ENCODE assay signal across 17 cellular contexts in genomic region chr17:59421722-59422121, GRCh38.
A peak's percentile ranks its signal among the peaks of the same experiment; 100 is the strongest.
DNase-seq lines count a peak whose midpoint lies in the region; ATAC-seq and TF ChIP-seq lines count a peak whose summit lies in the region.
"Had no signal": no experiment of that assay in that cellular context is flagged by ENCODE, and none has a peak within 500 bp of the region (broad histone marks: within the 10 kb centered on the region; RNA-seq: fewer than 3 reads in every experiment).

No MANE protein-coding gene starts in this region.

- H3K9me3 Mint-ChIP-seq in stimulated activated naive CD8-positive, alpha-beta T cell treated with anti-CD3 and anti-CD28 coated beads, Interleukin-15, amount 100 ng/mL, for 72 hours = no peaks in the 10 kb centered on the region
- H3K9me3 Mint-ChIP-seq: CD4-positive, alpha-beta memory T cell had no signal

- H3K9me3 ChIP-seq in cardiac muscle cell (ENCODE audit: low read depth) (no peaks in the 10 kb centered on the region), parathyroid adenoma (ENCODE audit: control insufficient read depth, low read length) (no peaks in the 10 kb centered on the region)
- H3K9me3 ChIP-seq: BLaER1 had no signal

- H3K9ac ChIP-seq in parathyroid adenoma = no peak overlapping the region
- H3K9ac ChIP-seq: BLaER1 had no signal

- peaks cover 21% of the 10 kb centered on the region for H3K4me1 Mint-ChIP-seq in stimulated activated naive CD8-positive, alpha-beta T cell treated with anti-CD3 and anti-CD28 coated beads, Interleukin-15, amount 100 ng/mL, for 72 hours
- H3K4me1 Mint-ChIP-seq: CD4-positive, alpha-beta memory T cell had no signal

- TF ChIP-seq CTCF in cardiac muscle cell (IDR thresholded peaks at IDR 0.05; ENCODE audit: low read depth, low read length) (no peak), parathyroid adenoma (IDR thresholded peaks at IDR 0.05) (no peak), RWPE1 (conservative IDR thresholded peaks at IDR 0.05; ENCODE audit: low read depth) (no peak)

- H3K4me3 ChIP-seq in cardiac muscle cell (no peak overlapping the region), parathyroid adenoma (ENCODE audit: low read depth, low read length) (no peak overlapping the region)
- H3K4me3 ChIP-seq: BLaER1, GM23338 had no signal

- CTCF ChIA-PET in RWPE1 (lab: Yijun Ruan, JAX) = no interaction called here

- DNase-seq in cardiac muscle cell (ENCODE audit: low read depth in 1 of 2, low spot score in 1 of 2) = no peak
- DNase-seq in Right ventricle myocardium inferior (ENCODE audit: missing footprints) = no peak
- no peak for DNase-seq in stimulated activated naive CD8-positive, alpha-beta T cell treated with anti-CD3 and anti-CD28 coated beads, Interleukin-15, amount 100 ng/mL, for 72 hours
- DNase-seq in stimulated activated naive CD8-positive, alpha-beta T cell treated with anti-CD3 and anti-CD28 coated beads, Interleukin-15, Interleukin-2, amounts not matched to agents 100 U/mL and 50 U/mL, for 24 hours = no peak
- no peak for DNase-seq in RWPE1 (ENCODE audit: low spot score)
- no peak for DNase-seq in NK-92 treated with Interleukin-12 subunit alpha and Interleukin-12 subunit beta, amount 100 ng/mL, for 24 hours (lab: John Stamatoyannopoulos, UW)
- DNase-seq: 8988T; CD4-positive, alpha-beta memory T cell; DMS153; DMS79; GDM1; HCEC 1CT had no signal

- no peaks in the 10 kb centered on the region for H3K79me2 ChIP-seq in parathyroid adenoma

- no peaks in the 10 kb centered on the region for H3K36me3 ChIP-seq in cardiac muscle cell
- H3K36me3 ChIP-seq in parathyroid adenoma (ENCODE audit: control insufficient read depth, insufficient read depth, low read length) = no peaks in the 10 kb centered on the region
- H3K36me3 ChIP-seq: BLaER1 had no signal

- H3K27ac ChIP-seq in cardiac muscle cell = peak overlapping the region; percentile 98
- peak overlapping the region; percentile 86 for H3K27ac ChIP-seq in parathyroid adenoma
- H3K27ac ChIP-seq in RWPE1 = no peak overlapping the region
- H3K27ac ChIP-seq: BLaER1 had no signal

- H3K4me2 ChIP-seq in parathyroid adenoma (ENCODE audit: low read length) = no peak overlapping the region
- H3K4me2 ChIP-seq: BLaER1, GM23338 had no signal

- no peaks in the 10 kb centered on the region for H3K27me3 Mint-ChIP-seq in stimulated activated naive CD8-positive, alpha-beta T cell treated with anti-CD3 and anti-CD28 coated beads, Interleukin-15, amount 100 ng/mL, for 72 hours

- no peak for ATAC-seq in Right ventricle myocardium inferior
- no peak for ATAC-seq in stimulated activated naive CD8-positive, alpha-beta T cell treated with anti-CD3 and anti-CD28 coated beads, Interleukin-15, amount 100 ng/mL, for 72 hours
- ATAC-seq in stimulated activated naive CD8-positive, alpha-beta T cell treated with anti-CD3 and anti-CD28 coated beads, Interleukin-15, Interleukin-2, amounts not matched to agents 100 U/mL and 50 U/mL, for 24 hours = no peak
- no peak for ATAC-seq in HG03469 (IDR thresholded peaks at IDR 0.05; ENCODE audit: unreplicated experiment)
- ATAC-seq: GM23338 had no signal

- H2AFZ ChIP-seq in parathyroid adenoma = no peak overlapping the region
- H2AFZ ChIP-seq: GM23338 had no signal

- intact Hi-C loops in Right ventricle myocardium inferior (cut with DNase I) = no loop called here

- no peaks in the 10 kb centered on the region for H3K27me3 ChIP-seq in cardiac muscle cell
- H3K27me3 ChIP-seq in parathyroid adenoma (ENCODE audit: control insufficient read depth, insufficient read depth, low read length) = no peaks in the 10 kb centered on the region
- H3K27me3 ChIP-seq: BLaER1 had no signal

- no peak overlapping the region for H3K4me3 Mint-ChIP-seq in stimulated activated naive CD8-positive, alpha-beta T cell treated with anti-CD3 and anti-CD28 coated beads, Interleukin-15, amount 100 ng/mL, for 72 hours
- H3K4me3 Mint-ChIP-seq: CD14-positive monocyte; CD4-positive, alpha-beta memory T cell; GM23338 had no signal

- POLR2A ChIA-PET in RWPE1 (lab: Yijun Ruan, JAX; ENCODE audit: low non-redundant PET) = no interaction called here

- peaks cover 84% of the 10 kb centered on the region for H3K4me1 ChIP-seq in cardiac muscle cell (ENCODE audit: low read depth)
- peaks cover 61% of the 10 kb centered on the region for H3K4me1 ChIP-seq in parathyroid adenoma

- H3K27ac Mint-ChIP-seq in stimulated activated naive CD8-positive, alpha-beta T cell treated with anti-CD3 and anti-CD28 coated beads, Interleukin-15, amount 100 ng/mL, for 72 hours = peak overlapping the region; percentile 31 to 72
- H3K27ac Mint-ChIP-seq: CD4-positive, alpha-beta memory T cell; GM23338 had no signal
